ENCODE assay signal across 24 cellular contexts in genomic region chr4:37656649-37657048, GRCh38.
"Had no signal": no experiment of that assay in that cellular context is flagged by ENCODE, and none has a peak within 500 bp of the region (broad histone marks: within the 10 kb centered on the region; RNA-seq: fewer than 3 reads in every experiment).

No MANE protein-coding gene starts in this region.

- H3K27ac Mint-ChIP-seq: dendritic cell treated with granulocyte-macrophage colony-stimulating factor and Interleukin-4, amounts not matched to agents 40 ng/mL and 50 ng/mL, for 4 days; immature natural killer cell; mesothelial cell of epicardium had no signal

- H3K36me3 ChIP-seq: colonic mucosa, esophagus muscularis mucosa, lower lobe of right lung had no signal

- DNase-seq: colonic mucosa; cortex of kidney; effector CD8-positive, alpha-beta T cell; effector memory CD8-positive, alpha-beta T cell; foreskin keratinocyte; heart left ventricle; hypothalamus; immature natural killer cell; islet precursor cell; kidney; kidney glomerular epithelial cell; left colon; left ventricle myocardium superior; lower lobe of right lung; mesenchymal stem cell; mucosa of descending colon had no signal

- ATAC-seq: effector memory CD8-positive, alpha-beta T cell; foreskin keratinocyte; gastroesophageal sphincter; left colon; left lobe of liver; left ventricle myocardium superior; lower lobe of right lung; mucosa of descending colon had no signal

- H3K27me3 ChIP-seq: colonic mucosa, esophagus muscularis mucosa, foreskin keratinocyte, gastroesophageal sphincter, heart left ventricle, hepatocyte had no signal

- H3K4me3 Mint-ChIP-seq: dendritic cell treated with granulocyte-macrophage colony-stimulating factor and Interleukin-4, amounts not matched to agents 40 ng/mL and 50 ng/mL, for 4 days; effector memory CD8-positive, alpha-beta T cell; immature natural killer cell; mesothelial cell of epicardium had no signal

- H3K9me3 ChIP-seq: colonic mucosa had no signal

- H2AFZ ChIP-seq: hepatocyte had no signal

- H3K4me3 ChIP-seq: colonic mucosa, esophagus muscularis mucosa, gastroesophageal sphincter, heart left ventricle, hepatocyte, lower lobe of right lung, mucosa of descending colon had no signal

- H3K27ac ChIP-seq: colonic mucosa, esophagus muscularis mucosa, foreskin keratinocyte, gastroesophageal sphincter, hepatocyte, lower lobe of right lung had no signal

- H3K27me3 Mint-ChIP-seq: dendritic cell treated with granulocyte-macrophage colony-stimulating factor and Interleukin-4, amounts not matched to agents 40 ng/mL and 50 ng/mL, for 4 days; effector memory CD8-positive, alpha-beta T cell had no signal

- H3K4me2 ChIP-seq: hepatocyte had no signal

- FAIRE-seq: endothelial cell of umbilical vein, frontal cortex, kidney had no signal
